Comparison of ENCODE assay signal across 14 cellular contexts in genomic region chr21:46307625-46308024, GRCh38. TPM values are rescaled to one million over a fixed set of nuclear protein-coding genes. Genes with fewer than 3 reads are reported as not detected.
DNase-seq lines count a peak whose midpoint lies in the region; ATAC-seq and TF ChIP-seq lines count a peak whose summit lies in the region.
"Had no signal": no experiment of that assay in that cellular context is flagged by ENCODE, and none has a peak within 500 bp of the region (broad histone marks: within the 10 kb centered on the region; RNA-seq: fewer than 3 reads in every experiment).

No MANE protein-coding gene starts in this region.

- no peak for TF ChIP-seq CTCF in AG10803 (conservative IDR thresholded peaks at IDR 0.05; ENCODE audit: low read length)
- no peak for TF ChIP-seq CTCF in HFFc6 (IDR thresholded peaks at IDR 0.05)
- TF ChIP-seq CTCF in CD8-positive, alpha-beta T cell (IDR thresholded peaks at IDR 0.05): no peak

- H3K9me3 Mint-ChIP-seq in HFFc6: no peaks in the 10 kb centered on the region
- H3K9me3 Mint-ChIP-seq in CD8-positive, alpha-beta T cell: no peaks in the 10 kb centered on the region
- H3K9me3 Mint-ChIP-seq in T-helper 2 cell treated with Interferon-gamma antibody and Interleukin-4, amounts not matched to agents 5 μg/mL and 100 μg/mL, for 36 hours: no peaks in the 10 kb centered on the region

- DNase-seq in AG10803 (ENCODE audit: low read depth) (peak; percentile 76), HFFc6 (peak; percentile 81), amniotic epithelial cell (ENCODE audit: low read depth) (peak; percentile 28), kidney glomerular epithelial cell (lab: John Stamatoyannopoulos, UW) (peak; percentile 40), AML-193 (lab: John Stamatoyannopoulos, UW) (no peak)
- DNase-seq in CD8-positive, alpha-beta T cell: no peak
- no peak for DNase-seq in T-helper 2 cell treated with Interferon-gamma antibody and Interleukin-4, amounts not matched to agents 5 μg/mL and 100 μg/mL, for 36 hours (ENCODE audit: low spot score)
- DNase-seq: activated T-cell treated with anti-CD3 and anti-CD28 coated beads, Interleukin-2, amount 50 U/mL, for 1 hour; DMS79 treated with DMSO at 0.1 percent for 48 hours had no signal

- H3K36me3 Mint-ChIP-seq in HFFc6 (ENCODE audit: low read depth): peaks cover 16% of the 10 kb centered on the region
- H3K36me3 Mint-ChIP-seq in CD8-positive, alpha-beta T cell: peaks cover 12% of the 10 kb centered on the region
- H3K36me3 Mint-ChIP-seq in T-helper 2 cell treated with Interferon-gamma antibody and Interleukin-4, amounts not matched to agents 5 μg/mL and 100 μg/mL, for 36 hours (ENCODE audit: low read depth): peaks cover 44% of the 10 kb centered on the region

- no peaks in the 10 kb centered on the region for H3K9me3 ChIP-seq in CD8-positive, alpha-beta T cell (ENCODE audit: low read length)
- H3K9me3 ChIP-seq: ascending aorta, gastroesophageal sphincter, HAP-1 had no signal

- peak overlapping the region; percentile 4 for H3K27ac Mint-ChIP-seq in HFFc6
- no peak overlapping the region for H3K27ac Mint-ChIP-seq in CD8-positive, alpha-beta T cell
- no peak overlapping the region for H3K27ac Mint-ChIP-seq in T-helper 2 cell treated with Interferon-gamma antibody and Interleukin-4, amounts not matched to agents 5 μg/mL and 100 μg/mL, for 36 hours
- H3K27ac Mint-ChIP-seq: B cell had no signal

- CTCF ChIA-PET in CD8-positive, alpha-beta T cell (lab: Charles Lee): no interaction called here

- POLR2A ChIA-PET in CD8-positive, alpha-beta T cell (lab: Charles Lee): interaction anchor here (0.6 kb wide), 1 partner anchor 196 kb away, joined by 4 read pairs; no protein-coding TSS in a partner anchor

- ATAC-seq in HG02588 (IDR thresholded peaks at IDR 0.05; ENCODE audit: unreplicated experiment): no peak
- ATAC-seq in CD8-positive, alpha-beta T cell: no peak
- ATAC-seq: gastroesophageal sphincter had no signal

- H3K27me3 Mint-ChIP-seq in HFFc6 (ENCODE audit: insufficient read depth): no peaks in the 10 kb centered on the region; the same call in 1 of the 2 replicates
- H3K27me3 Mint-ChIP-seq in CD8-positive, alpha-beta T cell (ENCODE audit: low read depth): no peaks in the 10 kb centered on the region
- no peaks in the 10 kb centered on the region for H3K27me3 Mint-ChIP-seq in T-helper 2 cell treated with Interferon-gamma antibody and Interleukin-4, amounts not matched to agents 5 μg/mL and 100 μg/mL, for 36 hours (ENCODE audit: low read depth)
- H3K27me3 Mint-ChIP-seq: B cell had no signal

- no peak overlapping the region for H3K4me3 ChIP-seq in AG10803 (ENCODE audit: low read length)
- H3K4me3 ChIP-seq in CD8-positive, alpha-beta T cell (ENCODE audit: low read depth, low read length): no peak overlapping the region
- H3K4me3 ChIP-seq: ascending aorta, gastroesophageal sphincter, HAP-1 had no signal

- no peak overlapping the region for H3K27ac ChIP-seq in CD8-positive, alpha-beta T cell (ENCODE audit: low read depth, low read length)
- H3K27ac ChIP-seq: ascending aorta, gastroesophageal sphincter had no signal

- no peaks in the 10 kb centered on the region for H3K27me3 ChIP-seq in CD8-positive, alpha-beta T cell (ENCODE audit: insufficient read depth, low read length)
- H3K27me3 ChIP-seq: ascending aorta, gastroesophageal sphincter had no signal

- peaks cover 9% of the 10 kb centered on the region for H3K4me1 Mint-ChIP-seq in HFFc6 (ENCODE audit: low read depth)
- no peaks in the 10 kb centered on the region for H3K4me1 Mint-ChIP-seq in CD8-positive, alpha-beta T cell (ENCODE audit: low read depth)
- no peaks in the 10 kb centered on the region for H3K4me1 Mint-ChIP-seq in T-helper 2 cell treated with Interferon-gamma antibody and Interleukin-4, amounts not matched to agents 5 μg/mL and 100 μg/mL, for 36 hours (ENCODE audit: low read depth)
- H3K4me1 Mint-ChIP-seq: B cell had no signal

- intact Hi-C loops in CD8-positive, alpha-beta T cell (cut with DNase I, micrococcal nuclease): no loop called here

- no peaks in the 10 kb centered on the region for H3K4me1 ChIP-seq in CD8-positive, alpha-beta T cell (ENCODE audit: insufficient read depth, low read length)
- H3K4me1 ChIP-seq: ascending aorta, gastroesophageal sphincter, HAP-1 had no signal

- H3K36me3 ChIP-seq in CD8-positive, alpha-beta T cell (ENCODE audit: insufficient read depth, low read length): no peaks in the 10 kb centered on the region

- no peak overlapping the region for H3K4me3 Mint-ChIP-seq in HFFc6
- no peak overlapping the region for H3K4me3 Mint-ChIP-seq in CD8-positive, alpha-beta T cell
- H3K4me3 Mint-ChIP-seq in T-helper 2 cell treated with Interferon-gamma antibody and Interleukin-4, amounts not matched to agents 5 μg/mL and 100 μg/mL, for 36 hours: no peak overlapping the region
- H3K4me3 Mint-ChIP-seq: B cell had no signal

RNA-seq across cellular contexts. Expression of gene C21orf58, which starts 16.0 kb away (rescaled TPM):
- total RNA-seq in HFFc6 (2021; fragmentation: NEBNext Ultra II Directional; extraction: Animal tissue kit (Norgen Biotek cat#: 25700)): 1 to 10 TPM; 5.2 to 7.7 (median 7.1) TPM
- total RNA-seq in CD8-positive, alpha-beta T cell: 1 to 10 TPM; 1.2 to 1.5 TPM

RNA-seq across cellular contexts. Expression of gene PCNT, which starts 16.3 kb away (rescaled TPM):
- 10 to 100 TPM; 23.2 to 26.9 (median 25.5) TPM for total RNA-seq in HFFc6 (2021; fragmentation: NEBNext Ultra II Directional; extraction: Animal tissue kit (Norgen Biotek cat#: 25700))
- total RNA-seq in CD8-positive, alpha-beta T cell: 10 to 100 TPM; 72.4 to 79.3 TPM

RNA-seq across cellular contexts. Expression of gene YBEY, which starts 21.5 kb away (rescaled TPM):
- 10 to 100 TPM; 12.5 to 16.0 (median 15.5) TPM for total RNA-seq in HFFc6 (2021; fragmentation: NEBNext Ultra II Directional; extraction: Animal tissue kit (Norgen Biotek cat#: 25700))
- 10 to 100 TPM; 10.8 to 13.6 TPM for total RNA-seq in CD8-positive, alpha-beta T cell

RNA-seq across cellular contexts. Expression of gene MCM3AP, which starts 22.2 kb away (rescaled TPM):
- total RNA-seq in HFFc6 (2021; fragmentation: NEBNext Ultra II Directional; extraction: Animal tissue kit (Norgen Biotek cat#: 25700)): 10 to 100 TPM; 85.7 to 91.8 (median 86.9) TPM
- total RNA-seq in CD8-positive, alpha-beta T cell: 10 to 100 TPM; 90.1 to 97.7 TPM

Comparison
In these comparisons a context has a peak if more than half of its experiments do, and no peak if none do; other contexts are left out.
1. DNase-seq: peak in AG10803 (single experiment), HFFc6 (single experiment), amniotic epithelial cell (single experiment) and kidney glomerular epithelial cell (single experiment); none in AML-193 (0 of 2), CD8-positive, alpha-beta T cell (0 of 7) and T-helper 2 cell treated with Interferon-gamma antibody and Interleukin-4, amounts not matched to agents 5 μg/mL and 100 μg/mL, for 36 hours (single experiment).